In genomic region chr10:61835069-61835908, GRCh38 we compare ENCODE assay signal across 1 cellular context.
TF ChIP-seq lines count a peak whose summit lies in the region.

No MANE protein-coding gene starts in this region.

TF ChIP-seq in K562, 482 proteins besides CTCF, POLR2A, EP300 and RAD21 (continued from another document and continues in another):
- TF ChIP-seq HMBOX1 (IDR thresholded peaks at IDR 0.05): no peak
- no peak for TF ChIP-seq EGR1 (conservative IDR thresholded peaks at IDR 0.05)
- no peak for TF ChIP-seq ZNF830 (CRISPR knock-in tag; IDR thresholded peaks at IDR 0.05)
- TF ChIP-seq AFF1 (IDR thresholded peaks at IDR 0.05; ENCODE audit: low read depth in 1 of 2, partially characterized antibody in 2 of 2): peak in 1 of 2 experiments; percentile 45
- TF ChIP-seq THRA (IDR thresholded peaks at IDR 0.05): no peak
- no peak for TF ChIP-seq SP2 (IDR thresholded peaks at IDR 0.05; ENCODE audit: extremely low read depth, low read depth, low read length, poor library complexity, severe bottlenecking)
- TF ChIP-seq TBP (optimal IDR thresholded peaks at IDR 0.05; ENCODE audit: low read depth, low read length): peak; percentile 22
- TF ChIP-seq ZFPM2 (CRISPR knock-in tag; IDR thresholded peaks at IDR 0.05): no peak
- TF ChIP-seq ZNF766 (CRISPR knock-in tag; conservative IDR thresholded peaks at IDR 0.05): no peak
- no peak for TF ChIP-seq POLR2B (IDR thresholded peaks at IDR 0.05; ENCODE audit: low read depth, partially characterized antibody)
- TF ChIP-seq HDAC1 (IDR thresholded peaks at IDR 0.05): no peak
- 0 out of 4 replicates have a peak, but pooled peaks of 1 of the 2 experiments have one; percentile 28 for TF ChIP-seq MAZ (CRISPR knock-in tag; conservative IDR thresholded peaks at IDR 0.05 in 1 of 2, IDR thresholded peaks at IDR 0.05 in 1 of 2)
- 0 out of 2 replicates have a peak, but pooled peaks have one; percentile 3 for TF ChIP-seq LEF1 (IDR thresholded peaks at IDR 0.05)
- 0 out of 2 replicates have a peak, but pooled peaks have one; percentile 18 for TF ChIP-seq CXXC5 (CRISPR knock-in tag; IDR thresholded peaks at IDR 0.05)
- TF ChIP-seq DPF2 (IDR thresholded peaks at IDR 0.05): 0 out of 2 replicates have a peak, but pooled peaks have one; percentile 9
- no peak for TF ChIP-seq ZNF274 (IDR thresholded peaks at IDR 0.05; ENCODE audit: borderline replicate concordance, low read depth, low read length)
- no peak for TF ChIP-seq BMI1 (IDR thresholded peaks at IDR 0.05; ENCODE audit: low read length)
- TF ChIP-seq CBFB (CRISPR knock-in tag; IDR thresholded peaks at IDR 0.05): no peak
- TF ChIP-seq PHF20 (IDR thresholded peaks at IDR 0.05; ENCODE audit: partially characterized antibody): no peak
- TF ChIP-seq MIER1 (IDR thresholded peaks at IDR 0.05; ENCODE audit: low read depth): no peak
- peak; percentile 15; the same call in 1 of the 2 replicates for TF ChIP-seq CBFA2T3 (IDR thresholded peaks at IDR 0.05)
- TF ChIP-seq GTF2B (IDR thresholded peaks at IDR 0.05; ENCODE audit: extremely low read depth, insufficient read length): no peak
- TF ChIP-seq SMARCA5 (IDR thresholded peaks at IDR 0.05): no peak
- no peak for TF ChIP-seq POU5F1 (IDR thresholded peaks at IDR 0.05; ENCODE audit: borderline replicate concordance, low read depth, low read length, partially characterized antibody)
- TF ChIP-seq, protein P1, sequence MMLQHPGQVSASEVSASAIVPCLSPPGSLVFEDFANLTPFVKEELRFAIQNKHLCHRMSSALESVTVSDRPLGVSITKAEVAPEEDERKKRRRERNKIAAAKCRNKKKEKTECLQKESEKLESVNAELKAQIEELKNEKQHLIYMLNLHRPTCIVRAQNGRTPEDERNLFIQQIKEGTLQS (IDR thresholded peaks at IDR 0.05): peak; percentile 41
- TF ChIP-seq, protein P1 (CRISPR knock-in tag; conservative IDR thresholded peaks at IDR 0.05): no peak
- no peak for TF ChIP-seq FOXK2 (conservative IDR thresholded peaks at IDR 0.05 in 1 of 2, IDR thresholded peaks at IDR 0.05 in 1 of 2; ENCODE audit: low read depth in 2 of 2)
- 0 out of 2 replicates have a peak, but pooled peaks have one; percentile 35 for TF ChIP-seq BRD4 (IDR thresholded peaks at IDR 0.05)
- peak; percentile 78 for TF ChIP-seq FOSL1 (tag; conservative IDR thresholded peaks at IDR 0.05)
- TF ChIP-seq, protein P2, sequence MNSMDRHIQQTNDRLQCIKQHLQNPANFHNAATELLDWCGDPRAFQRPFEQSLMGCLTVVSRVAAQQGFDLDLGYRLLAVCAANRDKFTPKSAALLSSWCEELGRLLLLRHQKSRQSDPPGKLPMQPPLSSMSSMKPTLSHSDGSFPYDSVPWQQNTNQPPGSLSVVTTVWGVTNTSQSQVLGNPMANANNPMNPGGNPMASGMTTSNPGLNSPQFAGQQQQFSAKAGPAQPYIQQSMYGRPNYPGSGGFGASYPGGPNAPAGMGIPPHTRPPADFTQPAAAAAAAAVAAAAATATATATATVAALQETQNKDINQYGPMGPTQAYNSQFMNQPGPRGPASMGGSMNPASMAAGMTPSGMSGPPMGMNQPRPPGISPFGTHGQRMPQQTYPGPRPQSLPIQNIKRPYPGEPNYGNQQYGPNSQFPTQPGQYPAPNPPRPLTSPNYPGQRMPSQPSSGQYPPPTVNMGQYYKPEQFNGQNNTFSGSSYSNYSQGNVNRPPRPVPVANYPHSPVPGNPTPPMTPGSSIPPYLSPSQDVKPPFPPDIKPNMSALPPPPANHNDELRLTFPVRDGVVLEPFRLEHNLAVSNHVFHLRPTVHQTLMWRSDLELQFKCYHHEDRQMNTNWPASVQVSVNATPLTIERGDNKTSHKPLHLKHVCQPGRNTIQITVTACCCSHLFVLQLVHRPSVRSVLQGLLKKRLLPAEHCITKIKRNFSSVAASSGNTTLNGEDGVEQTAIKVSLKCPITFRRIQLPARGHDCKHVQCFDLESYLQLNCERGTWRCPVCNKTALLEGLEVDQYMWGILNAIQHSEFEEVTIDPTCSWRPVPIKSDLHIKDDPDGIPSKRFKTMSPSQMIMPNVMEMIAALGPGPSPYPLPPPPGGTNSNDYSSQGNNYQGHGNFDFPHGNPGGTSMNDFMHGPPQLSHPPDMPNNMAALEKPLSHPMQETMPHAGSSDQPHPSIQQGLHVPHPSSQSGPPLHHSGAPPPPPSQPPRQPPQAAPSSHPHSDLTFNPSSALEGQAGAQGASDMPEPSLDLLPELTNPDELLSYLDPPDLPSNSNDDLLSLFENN (IDR thresholded peaks at IDR 0.05; ENCODE audit: low read depth in 2 of 2, low read length in 2 of 2): no peak
- TF ChIP-seq ZNF384 (IDR thresholded peaks at IDR 0.05; ENCODE audit: low read depth, low read length): no peak
- TF ChIP-seq ZNF644 (tag; IDR thresholded peaks at IDR 0.05; ENCODE audit: low read depth): no peak
- no peak for TF ChIP-seq ZNF780A (CRISPR knock-in tag; IDR thresholded peaks at IDR 0.05)
- TF ChIP-seq ZBTB17 (CRISPR knock-in tag; IDR thresholded peaks at IDR 0.05): no peak
- TF ChIP-seq, protein P3, sequence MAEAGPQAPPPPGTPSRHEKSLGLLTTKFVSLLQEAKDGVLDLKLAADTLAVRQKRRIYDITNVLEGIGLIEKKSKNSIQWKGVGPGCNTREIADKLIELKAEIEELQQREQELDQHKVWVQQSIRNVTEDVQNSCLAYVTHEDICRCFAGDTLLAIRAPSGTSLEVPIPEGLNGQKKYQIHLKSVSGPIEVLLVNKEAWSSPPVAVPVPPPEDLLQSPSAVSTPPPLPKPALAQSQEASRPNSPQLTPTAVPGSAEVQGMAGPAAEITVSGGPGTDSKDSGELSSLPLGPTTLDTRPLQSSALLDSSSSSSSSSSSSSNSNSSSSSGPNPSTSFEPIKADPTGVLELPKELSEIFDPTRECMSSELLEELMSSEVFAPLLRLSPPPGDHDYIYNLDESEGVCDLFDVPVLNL (CRISPR knock-in tag; IDR thresholded peaks at IDR 0.05; ENCODE audit: low read depth): no peak
- TF ChIP-seq, protein P4, sequence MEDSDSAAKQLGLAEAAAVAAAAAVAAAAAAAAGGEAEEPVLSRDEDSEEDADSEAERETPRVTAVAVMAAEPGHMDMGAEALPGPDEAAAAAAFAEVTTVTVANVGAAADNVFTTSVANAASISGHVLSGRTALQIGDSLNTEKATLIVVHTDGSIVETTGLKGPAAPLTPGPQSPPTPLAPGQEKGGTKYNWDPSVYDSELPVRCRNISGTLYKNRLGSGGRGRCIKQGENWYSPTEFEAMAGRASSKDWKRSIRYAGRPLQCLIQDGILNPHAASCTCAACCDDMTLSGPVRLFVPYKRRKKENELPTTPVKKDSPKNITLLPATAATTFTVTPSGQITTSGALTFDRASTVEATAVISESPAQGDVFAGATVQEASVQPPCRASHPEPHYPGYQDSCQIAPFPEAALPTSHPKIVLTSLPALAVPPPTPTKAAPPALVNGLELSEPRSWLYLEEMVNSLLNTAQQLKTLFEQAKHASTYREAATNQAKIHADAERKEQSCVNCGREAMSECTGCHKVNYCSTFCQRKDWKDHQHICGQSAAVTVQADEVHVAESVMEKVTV (CRISPR knock-in tag; IDR thresholded peaks at IDR 0.05): peak; percentile 88
- TF ChIP-seq SIN3B (IDR thresholded peaks at IDR 0.05; ENCODE audit: low read depth): no peak
- TF ChIP-seq PYGO2 (tag; IDR thresholded peaks at IDR 0.05): 0 out of 2 replicates have a peak, but pooled peaks have one; percentile 43
- no peak for TF ChIP-seq RBM17 (IDR thresholded peaks at IDR 0.05; ENCODE audit: borderline replicate concordance, low read depth, low read length)
- TF ChIP-seq NONO (IDR thresholded peaks at IDR 0.05; ENCODE audit: low read depth in 2 of 2, low read length in 1 of 2): no peak
- TF ChIP-seq HEY1 (CRISPR knock-in tag; IDR thresholded peaks at IDR 0.05; ENCODE audit: borderline replicate concordance): no peak
- TF ChIP-seq MCM7 (IDR thresholded peaks at IDR 0.05): no peak
- TF ChIP-seq ZNF584 (CRISPR knock-in tag; IDR thresholded peaks at IDR 0.05; ENCODE audit: low read depth): no peak
- peak; percentile 83; the same call in 1 of the 2 replicates for TF ChIP-seq ZNF592 (IDR thresholded peaks at IDR 0.05)
- 0 out of 2 replicates have a peak, but pooled peaks have one; percentile 25 for TF ChIP-seq KLF13 (tag; IDR thresholded peaks at IDR 0.05; ENCODE audit: borderline replicate concordance, low read depth)
- no peak for TF ChIP-seq CREM (IDR thresholded peaks at IDR 0.05; ENCODE audit: low read depth)
- TF ChIP-seq TEAD4 (IDR thresholded peaks at IDR 0.05; ENCODE audit: low read length): 0 out of 2 replicates have a peak, but pooled peaks have one; percentile 8
- TF ChIP-seq TEAD4 (CRISPR knock-in tag; IDR thresholded peaks at IDR 0.05; ENCODE audit: borderline replicate concordance): no peak
- TF ChIP-seq DMBX1 (CRISPR knock-in tag; IDR thresholded peaks at IDR 0.05; ENCODE audit: borderline replicate concordance): peak; percentile 70; the same call in 1 of the 2 replicates
- TF ChIP-seq NFIC (IDR thresholded peaks at IDR 0.05): peak; percentile 33
